Comparison of ENCODE assay signal across 1 cellular context in genomic region chr6:31580807-31581437, GRCh38.
TF ChIP-seq lines count a peak whose summit lies in the region.

No MANE protein-coding gene starts in this region.

TF ChIP-seq in HepG2, 621 proteins besides CTCF, POLR2A, EP300 and RAD21 (continued from another document and continues in another):
- TF ChIP-seq, protein P1, sequence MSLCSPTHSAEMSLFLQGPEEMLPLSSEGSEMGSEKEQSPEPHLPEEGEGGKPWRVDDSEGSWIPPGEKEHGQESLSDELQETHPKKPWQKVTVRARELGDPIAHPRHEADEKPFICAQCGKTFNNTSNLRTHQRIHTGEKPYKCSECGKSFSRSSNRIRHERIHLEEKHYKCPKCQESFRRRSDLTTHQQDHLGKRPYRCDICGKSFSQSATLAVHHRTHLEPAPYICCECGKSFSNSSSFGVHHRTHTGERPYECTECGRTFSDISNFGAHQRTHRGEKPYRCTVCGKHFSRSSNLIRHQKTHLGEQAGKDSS (CRISPR knock-in tag; IDR thresholded peaks at IDR 0.05; ENCODE audit: borderline replicate concordance, low read depth) = 0 out of 2 replicates have a peak, but pooled peaks have one; percentile 42
- peak; percentile 85; the same call in 1 of the 2 replicates for TF ChIP-seq ZNF275 (CRISPR knock-in tag; IDR thresholded peaks at IDR 0.05; ENCODE audit: borderline replicate concordance)
- peak; percentile 47; the same call in 1 of the 2 replicates for TF ChIP-seq BRD4 (CRISPR knock-in tag; IDR thresholded peaks at IDR 0.05)
- peak; percentile 66; the same call in 1 of the 2 replicates for TF ChIP-seq ZNF230 (CRISPR knock-in tag; IDR thresholded peaks at IDR 0.05)
- 0 out of 2 replicates have a peak, but pooled peaks have one; percentile 44 for TF ChIP-seq HNRNPL (IDR thresholded peaks at IDR 0.05; ENCODE audit: low read depth, low read length)
- TF ChIP-seq, protein P2, sequence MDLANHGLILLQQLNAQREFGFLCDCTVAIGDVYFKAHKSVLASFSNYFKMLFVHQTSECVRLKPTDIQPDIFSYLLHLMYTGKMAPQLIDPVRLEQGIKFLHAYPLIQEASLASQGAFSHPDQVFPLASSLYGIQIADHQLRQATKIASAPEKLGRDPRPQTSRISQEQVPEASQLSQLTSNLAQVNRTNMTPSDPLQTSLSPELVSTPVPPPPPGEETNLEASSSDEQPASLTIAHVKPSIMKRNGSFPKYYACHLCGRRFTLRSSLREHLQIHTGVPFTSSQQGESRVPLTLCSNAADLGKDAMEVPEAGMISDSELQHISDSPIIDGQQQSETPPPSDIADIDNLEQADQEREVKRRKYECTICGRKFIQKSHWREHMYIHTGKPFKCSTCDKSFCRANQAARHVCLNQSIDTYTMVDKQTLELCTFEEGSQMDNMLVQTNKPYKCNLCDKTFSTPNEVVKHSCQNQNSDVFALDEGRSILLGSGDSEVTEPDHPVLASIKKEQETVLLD (CRISPR knock-in tag; IDR thresholded peaks at IDR 0.05; ENCODE audit: low read depth) = no peak; the same call in 1 of the 2 replicates
- TF ChIP-seq PPARG (CRISPR knock-in tag; conservative IDR thresholded peaks at IDR 0.05) = peak; percentile 60; the same call in 1 of the 2 replicates
- TF ChIP-seq, protein P3, sequence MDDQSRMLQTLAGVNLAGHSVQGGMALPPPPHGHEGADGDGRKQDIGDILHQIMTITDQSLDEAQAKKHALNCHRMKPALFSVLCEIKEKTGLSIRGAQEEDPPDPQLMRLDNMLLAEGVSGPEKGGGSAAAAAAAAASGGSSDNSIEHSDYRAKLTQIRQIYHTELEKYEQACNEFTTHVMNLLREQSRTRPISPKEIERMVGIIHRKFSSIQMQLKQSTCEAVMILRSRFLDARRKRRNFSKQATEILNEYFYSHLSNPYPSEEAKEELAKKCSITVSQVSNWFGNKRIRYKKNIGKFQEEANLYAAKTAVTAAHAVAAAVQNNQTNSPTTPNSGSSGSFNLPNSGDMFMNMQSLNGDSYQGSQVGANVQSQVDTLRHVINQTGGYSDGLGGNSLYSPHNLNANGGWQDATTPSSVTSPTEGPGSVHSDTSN (CRISPR knock-in tag; IDR thresholded peaks at IDR 0.05; ENCODE audit: borderline replicate concordance) = no peak
- no peak for TF ChIP-seq ATF1 (CRISPR knock-in tag; IDR thresholded peaks at IDR 0.05)
- no peak for TF ChIP-seq NONO (IDR thresholded peaks at IDR 0.05)
- TF ChIP-seq NONO (CRISPR knock-in tag; conservative IDR thresholded peaks at IDR 0.05) = peak; percentile 82
- TF ChIP-seq KDM3A (CRISPR knock-in tag; IDR thresholded peaks at IDR 0.05; ENCODE audit: low read depth) = peak; percentile 92
- TF ChIP-seq, protein P4, sequence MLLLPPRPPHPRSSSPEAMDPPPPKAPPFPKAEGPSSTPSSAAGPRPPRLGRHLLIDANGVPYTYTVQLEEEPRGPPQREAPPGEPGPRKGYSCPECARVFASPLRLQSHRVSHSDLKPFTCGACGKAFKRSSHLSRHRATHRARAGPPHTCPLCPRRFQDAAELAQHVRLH (CRISPR knock-in tag; IDR thresholded peaks at IDR 0.05; ENCODE audit: borderline replicate concordance, low read depth) = peak; percentile 83
- peak; percentile 78 for TF ChIP-seq ZNF768 (CRISPR knock-in tag; IDR thresholded peaks at IDR 0.05)
- TF ChIP-seq KDM4B (CRISPR knock-in tag; IDR thresholded peaks at IDR 0.05) = peak; percentile 81
- peak; percentile 78 for TF ChIP-seq ZSCAN21 (CRISPR knock-in tag; IDR thresholded peaks at IDR 0.05; ENCODE audit: borderline replicate concordance)
- TF ChIP-seq KMT2B (CRISPR knock-in tag; IDR thresholded peaks at IDR 0.05) = peak; percentile 75
- TF ChIP-seq, protein P5, sequence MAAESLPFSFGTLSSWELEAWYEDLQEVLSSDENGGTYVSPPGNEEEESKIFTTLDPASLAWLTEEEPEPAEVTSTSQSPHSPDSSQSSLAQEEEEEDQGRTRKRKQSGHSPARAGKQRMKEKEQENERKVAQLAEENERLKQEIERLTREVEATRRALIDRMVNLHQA (CRISPR knock-in tag; IDR thresholded peaks at IDR 0.05) = no peak
- no peak for TF ChIP-seq CREB3 (CRISPR knock-in tag; IDR thresholded peaks at IDR 0.05)
- no peak for TF ChIP-seq ZNF44 (CRISPR knock-in tag; IDR thresholded peaks at IDR 0.05)
- TF ChIP-seq PAXIP1 (CRISPR knock-in tag; conservative IDR thresholded peaks at IDR 0.05) = 0 out of 2 replicates have a peak, but pooled peaks have one; percentile 9
- TF ChIP-seq IKZF1 (IDR thresholded peaks at IDR 0.05) = no peak
- TF ChIP-seq, protein P6, sequence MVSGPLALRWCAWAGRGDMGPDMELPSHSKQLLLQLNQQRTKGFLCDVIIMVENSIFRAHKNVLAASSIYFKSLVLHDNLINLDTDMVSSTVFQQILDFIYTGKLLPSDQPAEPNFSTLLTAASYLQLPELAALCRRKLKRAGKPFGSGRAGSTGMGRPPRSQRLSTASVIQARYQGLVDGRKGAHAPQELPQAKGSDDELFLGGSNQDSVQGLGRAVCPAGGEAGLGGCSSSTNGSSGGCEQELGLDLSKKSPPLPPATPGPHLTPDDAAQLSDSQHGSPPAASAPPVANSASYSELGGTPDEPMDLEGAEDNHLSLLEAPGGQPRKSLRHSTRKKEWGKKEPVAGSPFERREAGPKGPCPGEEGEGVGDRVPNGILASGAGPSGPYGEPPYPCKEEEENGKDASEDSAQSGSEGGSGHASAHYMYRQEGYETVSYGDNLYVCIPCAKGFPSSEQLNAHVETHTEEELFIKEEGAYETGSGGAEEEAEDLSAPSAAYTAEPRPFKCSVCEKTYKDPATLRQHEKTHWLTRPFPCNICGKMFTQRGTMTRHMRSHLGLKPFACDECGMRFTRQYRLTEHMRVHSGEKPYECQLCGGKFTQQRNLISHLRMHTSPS (CRISPR knock-in tag; IDR thresholded peaks at IDR 0.05; ENCODE audit: low read depth) = no peak; the same call in 1 of the 2 replicates
- peak; percentile 82 for TF ChIP-seq PHF8 (CRISPR knock-in tag; IDR thresholded peaks at IDR 0.05)
- TF ChIP-seq, protein P7, sequence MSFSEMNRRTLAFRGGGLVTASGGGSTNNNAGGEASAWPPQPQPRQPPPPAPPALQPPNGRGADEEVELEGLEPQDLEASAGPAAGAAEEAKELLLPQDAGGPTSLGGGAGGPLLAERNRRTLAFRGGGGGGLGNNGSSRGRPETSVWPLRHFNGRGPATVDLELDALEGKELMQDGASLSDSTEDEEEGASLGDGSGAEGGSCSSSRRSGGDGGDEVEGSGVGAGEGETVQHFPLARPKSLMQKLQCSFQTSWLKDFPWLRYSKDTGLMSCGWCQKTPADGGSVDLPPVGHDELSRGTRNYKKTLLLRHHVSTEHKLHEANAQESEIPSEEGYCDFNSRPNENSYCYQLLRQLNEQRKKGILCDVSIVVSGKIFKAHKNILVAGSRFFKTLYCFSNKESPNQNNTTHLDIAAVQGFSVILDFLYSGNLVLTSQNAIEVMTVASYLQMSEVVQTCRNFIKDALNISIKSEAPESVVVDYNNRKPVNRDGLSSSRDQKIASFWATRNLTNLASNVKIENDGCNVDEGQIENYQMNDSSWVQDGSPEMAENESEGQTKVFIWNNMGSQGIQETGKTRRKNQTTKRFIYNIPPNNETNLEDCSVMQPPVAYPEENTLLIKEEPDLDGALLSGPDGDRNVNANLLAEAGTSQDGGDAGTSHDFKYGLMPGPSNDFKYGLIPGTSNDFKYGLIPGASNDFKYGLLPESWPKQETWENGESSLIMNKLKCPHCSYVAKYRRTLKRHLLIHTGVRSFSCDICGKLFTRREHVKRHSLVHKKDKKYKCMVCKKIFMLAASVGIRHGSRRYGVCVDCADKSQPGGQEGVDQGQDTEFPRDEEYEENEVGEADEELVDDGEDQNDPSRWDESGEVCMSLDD (CRISPR knock-in tag; IDR thresholded peaks at IDR 0.05; ENCODE audit: borderline replicate concordance) = peak; percentile 86; the same call in 1 of the 2 replicates
- TF ChIP-seq TFDP2 (CRISPR knock-in tag; IDR thresholded peaks at IDR 0.05) = peak; percentile 75
- TF ChIP-seq ZNF609 (CRISPR knock-in tag; IDR thresholded peaks at IDR 0.05; ENCODE audit: borderline replicate concordance) = peak; percentile 10; the same call in 1 of the 2 replicates
- TF ChIP-seq, protein P8, sequence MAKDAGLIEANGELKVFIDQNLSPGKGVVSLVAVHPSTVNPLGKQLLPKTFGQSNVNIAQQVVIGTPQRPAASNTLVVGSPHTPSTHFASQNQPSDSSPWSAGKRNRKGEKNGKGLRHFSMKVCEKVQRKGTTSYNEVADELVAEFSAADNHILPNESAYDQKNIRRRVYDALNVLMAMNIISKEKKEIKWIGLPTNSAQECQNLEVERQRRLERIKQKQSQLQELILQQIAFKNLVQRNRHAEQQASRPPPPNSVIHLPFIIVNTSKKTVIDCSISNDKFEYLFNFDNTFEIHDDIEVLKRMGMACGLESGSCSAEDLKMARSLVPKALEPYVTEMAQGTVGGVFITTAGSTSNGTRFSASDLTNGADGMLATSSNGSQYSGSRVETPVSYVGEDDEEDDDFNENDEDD (CRISPR knock-in tag; IDR thresholded peaks at IDR 0.05; ENCODE audit: borderline replicate concordance) = 0 out of 2 replicates have a peak, but pooled peaks have one; percentile 51
- TF ChIP-seq ZNF547 (CRISPR knock-in tag; IDR thresholded peaks at IDR 0.05) = no peak; the same call in 1 of the 2 replicates
